ENCODE assay signal across 8 cellular contexts in genomic region chr16:67561501-67561823, GRCh38. TPM values are rescaled to one million over a fixed set of nuclear protein-coding genes. Genes with fewer than 3 reads are reported as not detected.
DNase-seq lines count a peak whose midpoint lies in the region; FAIRE-seq and TF ChIP-seq lines count a peak whose summit lies in the region.

No MANE protein-coding gene starts in this region.

- H3K9me3 Mint-ChIP-seq in CD4-positive, alpha-beta memory T cell, result no peaks in the 10 kb centered on the region

- H3K36me3 ChIP-seq in CD4-positive, alpha-beta memory T cell (ENCODE audit: insufficient read depth, low read length), result no peaks in the 10 kb centered on the region
- H3K36me3 ChIP-seq in OCI-LY3 (replicated peaks; ENCODE audit: low read depth, low read length) (no peaks in the 10 kb centered on the region), endothelial cell of umbilical vein (ENCODE audit: control insufficient read depth in 2 of 2, extremely low read depth in 1 of 2, insufficient read depth in 2 of 2, low read length in 2 of 2) (no peaks in the 10 kb centered on the region), osteoblast (ENCODE audit: insufficient read depth, low read length) (no peaks in the 10 kb centered on the region)

- CTCF ChIA-PET in CD4-positive, alpha-beta memory T cell (lab: Charles Lee; ENCODE audit: partially characterized antibody), result interaction anchor here (1.0 to 11.7 kb wide), 13 partner anchors 9 to 523 kb away, joined by 3 to 361 read pairs (median 6); partner anchors contain the start of genes ACD, CARMIL2 and PARD6A
- CTCF ChIA-PET in endothelial cell of umbilical vein (lab: Charles Lee), result interaction anchor here (0.7 to 9.9 kb wide), 15 partner anchors 9 to 111 kb away, joined by 3 to 177 read pairs (median 8); partner anchors contain the start of genes ACD, C16orf86, CARMIL2 and ENKD1

- peak overlapping the region; percentile 73 for H3K27ac ChIP-seq in CD4-positive, alpha-beta memory T cell (ENCODE audit: low read depth, low read length)
- H3K27ac ChIP-seq in OCI-LY3 (ENCODE audit: low read length) (peak overlapping the region; percentile 95), endothelial cell of umbilical vein (ENCODE audit: insufficient read depth, low read depth, low read length) (peak overlapping the region; percentile 55), osteoblast (ENCODE audit: low read depth, low read length) (peak overlapping the region; percentile 71)

- peaks cover 25 to 53% (median 38%) of the 10 kb centered on the region in 4 donors for H3K4me1 Mint-ChIP-seq in CD4-positive, alpha-beta memory T cell

- H3K27me3 Mint-ChIP-seq in CD4-positive, alpha-beta memory T cell, result no peaks in the 10 kb centered on the region

- H3K4me3 ChIP-seq in CD4-positive, alpha-beta memory T cell (ENCODE audit: low read length in 2 of 2), result peak overlapping the region; percentile 61 to 78
- H3K4me3 ChIP-seq in OCI-LY3 (ENCODE audit: low read length) (peak overlapping the region; percentile 90), endothelial cell of umbilical vein (replicated peaks in 1 of 3; ENCODE audit: insufficient read depth in 1 of 3, low read depth in 1 of 3, low read length in 3 of 3) (peak overlapping the region; percentile 17 to 64 (median 41)), osteoblast (ENCODE audit: insufficient read depth, low read length) (peak overlapping the region; percentile 86)

- TF ChIP-seq POLR2A in endothelial cell of umbilical vein (IDR thresholded peaks at IDR 0.05; ENCODE audit: low read depth, low read length), result no peak

- TF ChIP-seq CTCF in OCI-LY3 (IDR thresholded peaks at IDR 0.05; ENCODE audit: low read depth, low read length) (no peak), endothelial cell of umbilical vein (IDR thresholded peaks at IDR 0.05; ENCODE audit: extremely low read depth in 1 of 2, insufficient read depth in 1 of 2, low read depth in 1 of 2, low read length in 2 of 2) (no peak), osteoblast (IDR thresholded peaks at IDR 0.05; ENCODE audit: extremely low read depth, low read depth, low read length) (no peak)

- H3K9me1 ChIP-seq in endothelial cell of umbilical vein (replicated peaks; ENCODE audit: control insufficient read depth, extremely low read depth, insufficient read depth, low read length), result no peaks in the 10 kb centered on the region

- H3K79me2 ChIP-seq in OCI-LY3 (ENCODE audit: low read length), result peaks cover 49% of the 10 kb centered on the region
- peaks cover 34% of the 10 kb centered on the region for H3K79me2 ChIP-seq in endothelial cell of umbilical vein (ENCODE audit: control insufficient read depth, insufficient read depth, low read length)
- H3K79me2 ChIP-seq in osteoblast (ENCODE audit: insufficient read depth, low read length), result peaks cover 35% of the 10 kb centered on the region

- H3K4me2 ChIP-seq in OCI-LY3 (ENCODE audit: low read length) (peak overlapping the region; percentile 85), endothelial cell of umbilical vein (ENCODE audit: insufficient read depth, low read length) (peak overlapping the region; percentile 37), osteoblast (ENCODE audit: insufficient read depth, low read length) (peak overlapping the region; percentile 95)

- dilution Hi-C loops in endothelial cell of umbilical vein (cut with MboI; ENCODE audit: extremely low pct_ligation_motif_present, low sequenced_read_pairs), result no loop called here

- FAIRE-seq in endothelial cell of umbilical vein (lab: Jason Lieb, UNC), result no peak

- no peaks in the 10 kb centered on the region for H3K27me3 ChIP-seq in CD4-positive, alpha-beta memory T cell (ENCODE audit: insufficient read depth, low read length)
- no peaks in the 10 kb centered on the region for H3K27me3 ChIP-seq in OCI-LY3 (ENCODE audit: low read depth, low read length)
- no peaks in the 10 kb centered on the region for H3K27me3 ChIP-seq in endothelial cell of umbilical vein (ENCODE audit: control insufficient read depth in 2 of 2, insufficient read depth in 2 of 2, low read length in 2 of 2)
- H3K27me3 ChIP-seq in osteoblast (ENCODE audit: insufficient read depth, low read length), result no peaks in the 10 kb centered on the region

- H4K20me1 ChIP-seq in OCI-LY3 (ENCODE audit: insufficient read depth, low read length) (0 out of 2 replicates have a peak, but pooled peaks cover 2% of the 10 kb centered on the region), endothelial cell of umbilical vein (replicated peaks; ENCODE audit: control insufficient read depth, extremely low read depth, insufficient read depth, low read length) (no peaks in the 10 kb centered on the region), osteoblast (ENCODE audit: insufficient read depth, low read length) (peaks cover 20% of the 10 kb centered on the region)

- H3K27ac Mint-ChIP-seq in CD4-positive, alpha-beta memory T cell, result peak overlapping the region; percentile 92 to 97 (median 96)

- H3K9ac ChIP-seq in OCI-LY3 (ENCODE audit: low read length) (peak overlapping the region; percentile 91), endothelial cell of umbilical vein (replicated peaks; ENCODE audit: extremely low read depth, insufficient read depth, low read length) (peak overlapping the region; percentile 62)

- H3K4me1 ChIP-seq in CD4-positive, alpha-beta memory T cell (ENCODE audit: insufficient read depth, low read length), result peaks cover 52% of the 10 kb centered on the region
- H3K4me1 ChIP-seq in OCI-LY3 (ENCODE audit: low read length) (peaks cover 29% of the 10 kb centered on the region), endothelial cell of umbilical vein (ENCODE audit: control insufficient read depth, extremely low read depth, insufficient read depth, low read length) (peaks cover 18% of the 10 kb centered on the region), osteoblast (ENCODE audit: insufficient read depth, low read length) (peaks cover 19% of the 10 kb centered on the region)

- BruUV-seq in endothelial cell of umbilical vein (replicated peaks; lab: Mats Ljungman, UMichigan), result TSS peak; percentile 62

- POLR2A ChIA-PET in CD4-positive, alpha-beta memory T cell (lab: Charles Lee; ENCODE audit: partially characterized antibody), result interaction anchor here (1.1 to 20.3 kb wide), 20 partner anchors 15 to 524 kb away, joined by 3 to 706 read pairs (median 9); partner anchors contain the start of genes ACD, ATP6V0D1, C16orf86 and CARMIL2
- POLR2A ChIA-PET in endothelial cell of umbilical vein (lab: Charles Lee), result interaction anchor here (0.9 to 3.0 kb wide), 3 partner anchors 9 to 24 kb away, joined by 4 to 24 read pairs (median 5); no protein-coding TSS in a partner anchor

- H3K36me3 Mint-ChIP-seq in CD4-positive, alpha-beta memory T cell, result peaks cover 0 to 7% of the 10 kb centered on the region in 2 donors

- intact Hi-C loops in CD4-positive, alpha-beta memory T cell (cut with micrococcal nuclease), result loop anchor here (5.0 kb wide), 1 partner anchor 46 kb away; no protein-coding TSS in a partner anchor
- intact Hi-C loops in endothelial cell of umbilical vein (cut with micrococcal nuclease), result loop anchor here (5.0 kb wide), 1 partner anchor 51 kb away; no protein-coding TSS in a partner anchor

- no peak for DNase-seq in CD4-positive, alpha-beta memory T cell
- DNase-seq in endothelial cell of umbilical vein (ENCODE audit: low read depth, low spot score) (no peak), osteoblast (ENCODE audit: insufficient read length, low spot score, missing footprints) (no peak), NCI-H774 (lab: John Stamatoyannopoulos, UW) (no peak), hepatic stellate cell (ENCODE audit: low spot score) (no peak), T1000 (lab: John Stamatoyannopoulos, UW) (no peak), NCI-H1930 (lab: John Stamatoyannopoulos, UW) (no peak)

- H2AFZ ChIP-seq in OCI-LY3 (ENCODE audit: low read depth, low read length) (peak overlapping the region; percentile 28; the same call in 1 of the 2 replicates), endothelial cell of umbilical vein (ENCODE audit: low read depth, low read length) (peak overlapping the region; percentile 63), osteoblast (ENCODE audit: low read length) (peak overlapping the region; percentile 95)

- H3K4me3 Mint-ChIP-seq in CD4-positive, alpha-beta memory T cell, result peak overlapping the region; percentile 87 to 91 (median 89)

- no peaks in the 10 kb centered on the region for H3K9me3 ChIP-seq in CD4-positive, alpha-beta memory T cell (ENCODE audit: control insufficient read depth in 1 of 2, low read length in 2 of 2)
- H3K9me3 ChIP-seq in OCI-LY3 (ENCODE audit: insufficient read depth, low read length) (no peaks in the 10 kb centered on the region), endothelial cell of umbilical vein (replicated peaks; ENCODE audit: control insufficient read depth, insufficient read depth, low read length) (no peaks in the 10 kb centered on the region), osteoblast (ENCODE audit: low read depth, low read length) (no peaks in the 10 kb centered on the region)

TF ChIP-seq in endothelial cell of umbilical vein, 7 proteins besides CTCF, POLR2A, EP300 and RAD21 (continues in another document):
- no peak for TF ChIP-seq FOS (IDR thresholded peaks at IDR 0.05; ENCODE audit: borderline replicate concordance, insufficient read depth, low read length)
- TF ChIP-seq EZH2 (IDR thresholded peaks at IDR 0.05; ENCODE audit: borderline replicate concordance, low read depth, low read length, severe bottlenecking), result no peak

RNA-seq across cellular contexts. Expression of gene CTCF, which starts 0.9 kb away (rescaled TPM):
- 10 to 100 TPM; 69.8 to 72.5 TPM for total RNA-seq in CD4-positive, alpha-beta memory T cell
- 10 to 100 TPM; 26.5 to 85.7 TPM for polyA plus RNA-seq in CD4-positive, alpha-beta memory T cell
- total RNA-seq in endothelial cell of umbilical vein (40.0 and 40.7 TPM in 2 replicates), osteoblast (29.3 and 31.8 TPM in 2 replicates)
- polyA plus RNA-seq in endothelial cell of umbilical vein, result 16.9 and 20.7 TPM in 2 replicates
- 27.9 and 31.1 TPM in 2 replicates for polyA plus RNA-seq in endothelial cell of umbilical vein (2011; cell fraction: cytosol; rRNA removed)
- polyA plus RNA-seq in endothelial cell of umbilical vein (2011; cell fraction: nucleus; rRNA removed), result 29.5 and 35.6 TPM in 2 replicates
- 26.3 and 34.7 TPM in 2 replicates for polyA plus RNA-seq in endothelial cell of umbilical vein (2012)
- polyA minus RNA-seq in endothelial cell of umbilical vein, result 35.9 and 42.7 TPM in 2 replicates
- polyA minus RNA-seq in endothelial cell of umbilical vein (2011; cell fraction: cytosol; rRNA and poly(A)+ RNA removed), result 32.0 TPM
- polyA minus RNA-seq in endothelial cell of umbilical vein (2011; cell fraction: nucleus; rRNA and poly(A)+ RNA removed), result 21.0 and 28.5 TPM in 2 replicates

RNA-seq across cellular contexts. Expression of gene RIPOR1, which starts 32.8 kb away (rescaled TPM):
- 10 to 100 TPM; 46.8 to 53.8 TPM for total RNA-seq in CD4-positive, alpha-beta memory T cell
- polyA plus RNA-seq in CD4-positive, alpha-beta memory T cell, result 1 to 10 TPM in 1 of 2 donors, under 1 TPM in 1; 0.75 to 7.1 TPM
- 137 and 144 TPM in 2 replicates for total RNA-seq in endothelial cell of umbilical vein
- 41.6 and 45.3 TPM in 2 replicates for polyA plus RNA-seq in endothelial cell of umbilical vein
- polyA plus RNA-seq in endothelial cell of umbilical vein (2011; cell fraction: cytosol; rRNA removed), result 29.3 and 37.8 TPM in 2 replicates
- polyA plus RNA-seq in endothelial cell of umbilical vein (2011; cell fraction: nucleus; rRNA removed), result 161 and 168 TPM in 2 replicates
- 90.7 and 108 TPM in 2 replicates for polyA plus RNA-seq in endothelial cell of umbilical vein (2012)
- 46.1 and 61.3 TPM in 2 replicates for polyA minus RNA-seq in endothelial cell of umbilical vein
- 23.0 TPM for polyA minus RNA-seq in endothelial cell of umbilical vein (2011; cell fraction: cytosol; rRNA and poly(A)+ RNA removed)
- polyA minus RNA-seq in endothelial cell of umbilical vein (2011; cell fraction: nucleus; rRNA and poly(A)+ RNA removed), result 49.3 and 63.4 TPM in 2 replicates
- 36.6 and 38.0 TPM in 2 replicates for total RNA-seq in osteoblast

Comparison
In these comparisons a context has a peak if more than half of its experiments do, and no peak if none do; other contexts are left out.
1. H2AFZ ChIP-seq: peak in every context shown above with its lines; median percentile 95 in osteoblast; 63 in endothelial cell of umbilical vein; 28 in OCI-LY3.
2. H3K4me2 ChIP-seq: peak in every context shown above with its lines; median percentile 95 in osteoblast; 85 in OCI-LY3; 37 in endothelial cell of umbilical vein.